ENCODE assay signal across 10 cellular contexts in the genomic region with DNA sequence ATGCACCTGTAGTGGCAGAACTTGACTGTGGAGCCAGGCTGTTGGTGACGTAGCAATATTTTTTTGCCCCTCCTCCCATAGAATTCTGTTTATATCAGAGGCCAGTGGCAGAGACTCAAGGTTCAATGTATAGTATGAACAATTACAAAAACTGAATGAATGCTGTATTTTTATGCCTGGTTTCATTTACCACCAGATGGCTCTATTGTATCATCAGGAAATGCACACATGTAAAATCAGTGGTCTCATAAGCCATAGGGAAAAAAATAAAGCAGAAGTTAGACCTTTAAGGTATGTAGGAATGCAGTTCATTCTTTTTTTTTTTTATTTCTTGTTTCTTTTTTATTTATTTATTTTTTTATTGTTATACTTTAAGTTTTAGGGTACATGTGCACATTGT. TPM values are rescaled to one million over a fixed set of nuclear protein-coding genes. Genes with fewer than 3 reads are reported as not detected.
DNase-seq lines count a peak whose midpoint lies in the region; ATAC-seq, FAIRE-seq and TF ChIP-seq lines count a peak whose summit lies in the region.
"Had no signal": no experiment of that assay in that cellular context is flagged by ENCODE, and none has a peak within 500 bp of the region (broad histone marks: within the 10 kb centered on the region; RNA-seq: fewer than 3 reads in every experiment).

No MANE protein-coding gene starts in this region.

- H3K79me2 ChIP-seq in osteoblast (ENCODE audit: insufficient read depth, low read length): no peaks in the 10 kb centered on the region

- H3K4me2 ChIP-seq in osteoblast (ENCODE audit: insufficient read depth, low read length): no peak overlapping the region

- no peak for ATAC-seq in GM18511 (IDR thresholded peaks at IDR 0.05; ENCODE audit: unreplicated experiment)
- no peak for ATAC-seq in HG02588 (IDR thresholded peaks at IDR 0.05; ENCODE audit: unreplicated experiment)
- ATAC-seq in GM19395 (IDR thresholded peaks at IDR 0.05; ENCODE audit: unreplicated experiment): no peak
- ATAC-seq in Right ventricle myocardium inferior: no peak

- H3K36me3 ChIP-seq in bronchial epithelial cell (ENCODE audit: control insufficient read depth, insufficient read depth, low read length) (no peaks in the 10 kb centered on the region), osteoblast (ENCODE audit: insufficient read depth, low read length) (no peaks in the 10 kb centered on the region)
- H3K36me3 ChIP-seq: HAP-1 had no signal

- no peak for FAIRE-seq in bronchial epithelial cell (lab: Jason Lieb, UNC)

- H4K20me1 ChIP-seq in osteoblast (ENCODE audit: insufficient read depth, low read length): no peaks in the 10 kb centered on the region

- H3K4me3 ChIP-seq in LNCaP clone FGC (ENCODE audit: low read depth, low read length) (no peak overlapping the region), bronchial epithelial cell (ENCODE audit: low read depth, low read length) (no peak overlapping the region), osteoblast (ENCODE audit: insufficient read depth, low read length) (no peak overlapping the region)
- H3K4me3 ChIP-seq: HAP-1 had no signal

- H3K27me3 ChIP-seq in bronchial epithelial cell (ENCODE audit: control insufficient read depth, insufficient read depth, low read length) (no peaks in the 10 kb centered on the region), osteoblast (ENCODE audit: insufficient read depth, low read length) (peaks cover 4% of the 10 kb centered on the region)

- TF ChIP-seq CTCF in LNCaP clone FGC (IDR thresholded peaks at IDR 0.05; ENCODE audit: control insufficient read depth, extremely low read depth, insufficient read depth) (peak; percentile 37), bronchial epithelial cell (IDR thresholded peaks at IDR 0.05; ENCODE audit: insufficient read depth, low read length, severe bottlenecking) (peak; percentile 23), osteoblast (IDR thresholded peaks at IDR 0.05; ENCODE audit: extremely low read depth, low read depth, low read length) (peak; percentile 52)

- no peak overlapping the region for H2AFZ ChIP-seq in osteoblast (ENCODE audit: low read length)

- no peak overlapping the region for H3K27ac ChIP-seq in osteoblast (ENCODE audit: low read depth, low read length)

- DNase-seq in EL (peak; percentile 29), LNCaP clone FGC (ENCODE audit: low read depth) (no peak), bronchial epithelial cell (ENCODE audit: low read depth) (peak; percentile 43), osteoblast (ENCODE audit: insufficient read length, low spot score, missing footprints) (no peak), Right ventricle myocardium inferior (ENCODE audit: missing footprints) (no peak)
- DNase-seq: T-helper 9 cell had no signal

- H3K9me3 ChIP-seq in osteoblast (ENCODE audit: low read depth, low read length): no peaks in the 10 kb centered on the region
- H3K9me3 ChIP-seq: HAP-1 had no signal

- H3K4me1 ChIP-seq in osteoblast (ENCODE audit: insufficient read depth, low read length): no peaks in the 10 kb centered on the region
- H3K4me1 ChIP-seq: HAP-1 had no signal

- intact Hi-C loops in Right ventricle myocardium inferior (cut with DNase I): no loop called here

RNA-seq across cellular contexts. Expression of a gene that starts 43.6 kb away (rescaled TPM):
- not detected in 2 replicates for total RNA-seq in bronchial epithelial cell
- not detected in 2 replicates for total RNA-seq in osteoblast
- not detected for total RNA-seq in Right ventricle myocardium inferior

Comparison
In these comparisons a context has a peak if more than half of its experiments do, and no peak if none do; other contexts are left out.
1. DNase-seq: peak in EL (single experiment) and bronchial epithelial cell (single experiment); none in LNCaP clone FGC (single experiment), osteoblast (single experiment) and Right ventricle myocardium inferior (single experiment).
2. Peak in every context shown above with its lines, with median percentiles within 50 percentile points of each other: CTCF ChIP-seq.